In the genomic region with DNA sequence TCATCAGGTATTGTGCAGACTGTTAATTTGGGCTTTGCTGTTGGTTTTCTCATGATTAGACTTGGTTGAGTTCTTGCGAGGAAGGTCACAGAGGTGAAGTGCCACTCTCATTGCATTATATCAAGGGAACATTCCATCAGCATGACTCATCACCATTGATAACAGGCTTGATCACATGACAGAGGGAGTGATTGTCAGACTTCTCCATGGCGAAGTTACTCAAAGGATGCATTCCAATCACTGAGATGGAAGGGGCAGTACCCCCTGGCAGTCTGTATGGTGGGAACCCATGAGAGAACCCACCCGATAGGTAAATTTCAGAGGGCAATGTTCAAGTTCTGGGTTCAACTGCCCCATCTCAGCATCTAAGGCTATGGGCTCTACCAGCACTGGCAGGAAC, we compare ENCODE assay signal across 14 cellular contexts. TPM values are rescaled to one million over a fixed set of nuclear protein-coding genes. Genes with fewer than 3 reads are reported as not detected.
DNase-seq lines count a peak whose midpoint lies in the region; ATAC-seq and TF ChIP-seq lines count a peak whose summit lies in the region.
"Had no signal": no experiment of that assay in that cellular context is flagged by ENCODE, and none has a peak within 500 bp of the region (broad histone marks: within the 10 kb centered on the region; RNA-seq: fewer than 3 reads in every experiment).

No MANE protein-coding gene starts in this region.

- H2AFZ ChIP-seq in trophoblast cell (ENCODE audit: insufficient read depth, low read length, poor library complexity) = no peak overlapping the region

- H4K8ac ChIP-seq in trophoblast cell (ENCODE audit: low read depth, low read length) = no peak overlapping the region

- H3K27me3 ChIP-seq in trophoblast cell (ENCODE audit: insufficient read depth, low read length) (no peaks in the 10 kb centered on the region), prostate gland (replicated peaks; ENCODE audit: insufficient read depth) (no peaks in the 10 kb centered on the region)
- H3K27me3 ChIP-seq: gastroesophageal sphincter, right lobe of liver, tibial nerve had no signal

- peaks cover 41 to 44% of the 10 kb centered on the region in 2 experiments for H3K4me1 ChIP-seq in trophoblast cell (ENCODE audit: control insufficient read depth in 1 of 2, insufficient read depth in 2 of 2, low read length in 2 of 2)
- no peaks in the 10 kb centered on the region for H3K4me1 ChIP-seq in prostate gland (replicated peaks)
- H3K4me1 ChIP-seq: gastroesophageal sphincter had no signal

- H2BK120ac ChIP-seq in trophoblast cell (ENCODE audit: insufficient read depth, low read length, poor library complexity) = no peak overlapping the region

- TF ChIP-seq CTCF in epithelial cell of esophagus (IDR thresholded peaks at IDR 0.05; ENCODE audit: insufficient read depth, low read depth, low read length, missing control alignments) (no peak), prostate gland (IDR thresholded peaks at IDR 0.05) (no peak)

- H3K9me3 ChIP-seq in trophoblast cell (ENCODE audit: insufficient read depth, low read depth, low read length) (no peaks in the 10 kb centered on the region), prostate gland (no peaks in the 10 kb centered on the region)
- H3K9me3 ChIP-seq: gastroesophageal sphincter, right lobe of liver, tibial nerve had no signal

- H3K79me1 ChIP-seq in trophoblast cell (ENCODE audit: low read length) = peaks cover 12% of the 10 kb centered on the region

- H3K4me3 ChIP-seq in epithelial cell of esophagus (ENCODE audit: low read length) = no peak overlapping the region
- H3K4me3 ChIP-seq in trophoblast cell (ENCODE audit: low read depth, low read length) = no peak overlapping the region
- H3K4me3 ChIP-seq in prostate gland = no peak overlapping the region
- H3K4me3 ChIP-seq: gastroesophageal sphincter, right lobe of liver, tibial nerve had no signal

- no peak for TF ChIP-seq POLR2A in prostate gland (IDR thresholded peaks at IDR 0.05)

- no peak overlapping the region for H3K27ac ChIP-seq in trophoblast cell (ENCODE audit: low read depth, low read length)
- no peak overlapping the region for H3K27ac ChIP-seq in prostate gland
- H3K27ac ChIP-seq: gastroesophageal sphincter, right lobe of liver, tibial nerve had no signal

- H3K23ac ChIP-seq in trophoblast cell (ENCODE audit: low read length) = no peak overlapping the region

- H4K91ac ChIP-seq in trophoblast cell (ENCODE audit: low read depth, low read length) = no peak overlapping the region

- no peak overlapping the region for H3K18ac ChIP-seq in trophoblast cell (ENCODE audit: low read length)

- no peaks in the 10 kb centered on the region for H3K79me2 ChIP-seq in trophoblast cell (ENCODE audit: control insufficient read depth, insufficient read depth, low read length, poor library complexity)

- ATAC-seq in GM18868 (IDR thresholded peaks at IDR 0.05; ENCODE audit: unreplicated experiment) = no peak
- ATAC-seq in GM21717 (IDR thresholded peaks at IDR 0.05; ENCODE audit: unreplicated experiment) = no peak
- ATAC-seq: gastroesophageal sphincter had no signal

- no peak overlapping the region for H3K14ac ChIP-seq in trophoblast cell (ENCODE audit: low read length)

- peak; percentile 48 for DNase-seq in ELR (ENCODE audit: low read depth)
- peak; percentile 12 for DNase-seq in NCI-H460 (ENCODE audit: extremely low read depth, low read depth)
- peak; percentile 53 for DNase-seq in epithelial cell of esophagus (ENCODE audit: low read depth)
- DNase-seq in trophoblast cell = peak in 1 of 2 donors; percentile 60
- no peak for DNase-seq in prostate gland (ENCODE audit: low spot score)
- DNase-seq: activated gamma-delta T cell treated with Interleukin-2 at 50 U/mL for 16 hours, DMS 273 treated with DMSO at 0.1 percent for 48 hours, NCI-H2029, SHP77 had no signal

- H3K36me3 ChIP-seq in trophoblast cell (ENCODE audit: control insufficient read depth in 1 of 2, insufficient read depth in 2 of 2, low read length in 2 of 2) = no peaks in the 10 kb centered on the region
- no peaks in the 10 kb centered on the region for H3K36me3 ChIP-seq in prostate gland
- H3K36me3 ChIP-seq: gastroesophageal sphincter, right lobe of liver, tibial nerve had no signal

- WGBS in trophoblast cell (ENCODE audit: extremely low coverage, insufficient coverage, insufficient read length) = no CpG with 5 or more reads among the region's 3 CpGs
- WGBS in prostate gland = 92% methylated on average over 3 of the region's 3 CpGs

- H2BK12ac ChIP-seq in trophoblast cell (ENCODE audit: low read length) = peak overlapping the region; percentile 38

- no peak overlapping the region for H3K4me2 ChIP-seq in trophoblast cell (ENCODE audit: low read length)

- peak overlapping the region; percentile 48 for H2AK5ac ChIP-seq in trophoblast cell (ENCODE audit: low read length)

- no peak overlapping the region for H3K9ac ChIP-seq in trophoblast cell (ENCODE audit: low read length)

- no peak overlapping the region for H3K4ac ChIP-seq in trophoblast cell (ENCODE audit: low read depth, low read length)

- intact Hi-C loops in prostate gland (cut with DNase I) = no loop called here

- no peak overlapping the region for H4K12ac ChIP-seq in trophoblast cell (ENCODE audit: low read depth, low read length)

- H2BK5ac ChIP-seq in trophoblast cell (ENCODE audit: low read depth, low read length, poor library complexity) = no peak overlapping the region

RNA-seq across cellular contexts. Expression of gene P2RY2, which starts 19.4 kb away (rescaled TPM):
- not detected in 2 replicates for total RNA-seq in NCI-H460 (2014; rRNA removed; shearing (Covaris generic))
- polyA plus RNA-seq in NCI-H460 (2014; cell fraction: nucleus; rRNA removed) = 0.32 and 0.35 TPM in 2 replicates
- polyA plus RNA-seq in trophoblast cell (2013) = 4.4 and 4.6 TPM in 2 replicates
- 1 to 10 TPM; 2.7 to 3.5 TPM for total RNA-seq in prostate gland

RNA-seq across cellular contexts. Expression of gene FCHSD2, which starts 56.6 kb away (rescaled TPM):
- 3.9 and 4.1 TPM in 2 replicates for total RNA-seq in NCI-H460 (2014; rRNA removed; shearing (Covaris generic))
- polyA plus RNA-seq in NCI-H460 (2014; cell fraction: nucleus; rRNA removed) = 3.1 and 5.2 TPM in 2 replicates
- polyA plus RNA-seq in trophoblast cell (2013) = 6.4 and 8.1 TPM in 2 replicates
- total RNA-seq in prostate gland = 10 to 100 TPM in 1 of 2 donors, 1 to 10 TPM in 1; 9.9 to 45.3 TPM
